ENCODE assay signal across 1 cellular context in the genomic region with DNA sequence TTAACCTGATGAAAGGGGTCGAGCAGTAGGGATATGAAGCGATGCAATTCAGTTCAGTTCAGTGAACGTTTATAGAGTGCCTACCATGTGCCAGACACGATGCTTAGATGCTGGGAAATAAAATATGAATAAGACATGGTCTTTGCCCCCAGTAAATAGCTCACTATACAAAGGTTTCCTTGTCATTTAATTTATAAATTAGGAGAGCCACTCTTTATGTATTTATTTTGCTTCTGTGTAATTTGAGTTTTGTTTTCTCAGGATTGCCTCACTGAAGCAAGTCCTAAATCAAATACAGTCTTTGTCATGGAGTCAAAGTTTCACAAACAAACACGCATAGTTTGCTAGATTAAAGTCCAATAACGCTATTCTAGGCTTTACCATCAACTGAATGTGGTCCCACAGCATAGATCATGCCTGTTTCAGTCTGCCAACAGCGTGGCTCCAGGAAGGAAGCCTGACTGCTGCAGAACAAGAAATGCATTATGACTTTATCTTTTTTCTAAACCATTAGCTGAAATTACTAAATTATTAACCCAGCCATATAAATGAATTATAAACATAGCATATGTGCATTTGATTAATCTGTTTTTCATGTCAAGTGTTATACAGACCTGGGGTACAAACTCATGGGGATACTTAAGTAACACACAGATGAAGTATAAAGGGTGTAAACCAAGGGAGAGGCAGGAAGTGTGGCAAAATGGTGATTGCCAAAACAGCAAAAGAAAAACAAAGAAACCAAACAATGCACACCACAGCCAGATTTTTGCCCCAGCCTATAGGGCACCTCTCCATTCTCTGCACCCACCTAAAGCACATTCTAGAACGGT.
A peak's percentile ranks its signal among the peaks of the same experiment; 100 is the strongest.
TF ChIP-seq lines count a peak whose summit lies in the region.

No MANE protein-coding gene starts in this region.

TF ChIP-seq in HepG2, 621 proteins besides CTCF, POLR2A, EP300 and RAD21 (continued from another document and continues in another):
- TF ChIP-seq, protein P1, sequence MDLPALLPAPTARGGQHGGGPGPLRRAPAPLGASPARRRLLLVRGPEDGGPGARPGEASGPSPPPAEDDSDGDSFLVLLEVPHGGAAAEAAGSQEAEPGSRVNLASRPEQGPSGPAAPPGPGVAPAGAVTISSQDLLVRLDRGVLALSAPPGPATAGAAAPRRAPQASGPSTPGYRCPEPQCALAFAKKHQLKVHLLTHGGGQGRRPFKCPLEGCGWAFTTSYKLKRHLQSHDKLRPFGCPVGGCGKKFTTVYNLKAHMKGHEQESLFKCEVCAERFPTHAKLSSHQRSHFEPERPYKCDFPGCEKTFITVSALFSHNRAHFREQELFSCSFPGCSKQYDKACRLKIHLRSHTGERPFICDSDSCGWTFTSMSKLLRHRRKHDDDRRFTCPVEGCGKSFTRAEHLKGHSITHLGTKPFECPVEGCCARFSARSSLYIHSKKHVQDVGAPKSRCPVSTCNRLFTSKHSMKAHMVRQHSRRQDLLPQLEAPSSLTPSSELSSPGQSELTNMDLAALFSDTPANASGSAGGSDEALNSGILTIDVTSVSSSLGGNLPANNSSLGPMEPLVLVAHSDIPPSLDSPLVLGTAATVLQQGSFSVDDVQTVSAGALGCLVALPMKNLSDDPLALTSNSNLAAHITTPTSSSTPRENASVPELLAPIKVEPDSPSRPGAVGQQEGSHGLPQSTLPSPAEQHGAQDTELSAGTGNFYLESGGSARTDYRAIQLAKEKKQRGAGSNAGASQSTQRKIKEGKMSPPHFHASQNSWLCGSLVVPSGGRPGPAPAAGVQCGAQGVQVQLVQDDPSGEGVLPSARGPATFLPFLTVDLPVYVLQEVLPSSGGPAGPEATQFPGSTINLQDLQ (CRISPR knock-in tag; IDR thresholded peaks at IDR 0.05): no peak
- TF ChIP-seq SOX6 (IDR thresholded peaks at IDR 0.05) (no peak), SOX6 (CRISPR knock-in tag; IDR thresholded peaks at IDR 0.05) (peak; percentile 99), CHD4 (IDR thresholded peaks at IDR 0.05; ENCODE audit: borderline replicate concordance, low read length) (peak; percentile 69; the same call in 1 of the 2 replicates), ZNF337 (CRISPR knock-in tag; IDR thresholded peaks at IDR 0.05; ENCODE audit: borderline replicate concordance, low read depth) (no peak), ATRX (CRISPR knock-in tag; IDR thresholded peaks at IDR 0.05; ENCODE audit: borderline replicate concordance) (no peak), POLR2AphosphoS2 (IDR thresholded peaks at IDR 0.05; ENCODE audit: low read depth, low read length) (no peak), NCOA1 (CRISPR knock-in tag; IDR thresholded peaks at IDR 0.05) (peak; percentile 96), ZNF879 (CRISPR knock-in tag; IDR thresholded peaks at IDR 0.05) (no peak), FOXA1 (IDR thresholded peaks at IDR 0.05) (peak; percentile 94), FOXA1 (CRISPR knock-in tag; IDR thresholded peaks at IDR 0.05) (peak; percentile 96), ZNF547 (CRISPR knock-in tag; IDR thresholded peaks at IDR 0.05) (no peak), PLRG1 (conservative IDR thresholded peaks at IDR 0.05) (no peak), EHMT2 (IDR thresholded peaks at IDR 0.05; ENCODE audit: borderline replicate concordance, low read depth, low read length) (peak; percentile 28; the same call in 1 of the 2 replicates), NPAS2 (CRISPR knock-in tag; IDR thresholded peaks at IDR 0.05; ENCODE audit: borderline replicate concordance) (no peak), HES4 (CRISPR knock-in tag; IDR thresholded peaks at IDR 0.05; ENCODE audit: borderline replicate concordance) (no peak), ZNF17 (CRISPR knock-in tag; IDR thresholded peaks at IDR 0.05) (0 out of 2 replicates have a peak, but pooled peaks have one; percentile 77), ZNF589 (CRISPR knock-in tag; conservative IDR thresholded peaks at IDR 0.05) (0 out of 2 replicates have a peak, but pooled peaks have one; percentile 44), BCL3 (CRISPR knock-in tag; IDR thresholded peaks at IDR 0.05) (peak; percentile 51; the same call in 1 of the 2 replicates), ZNF883 (CRISPR knock-in tag; IDR thresholded peaks at IDR 0.05; ENCODE audit: not compliant biosample characterization) (no peak), RORA (CRISPR knock-in tag; IDR thresholded peaks at IDR 0.05) (peak; percentile 96; the same call in 1 of the 2 replicates), TAF15 (IDR thresholded peaks at IDR 0.05; ENCODE audit: low read depth, low read length, poor library complexity, severe bottlenecking) (no peak), ZNF207 (IDR thresholded peaks at IDR 0.05; ENCODE audit: borderline replicate concordance) (no peak), ZNF335 (CRISPR knock-in tag; IDR thresholded peaks at IDR 0.05) (peak; percentile 55; the same call in 1 of the 2 replicates), ZNF234 (CRISPR knock-in tag; conservative IDR thresholded peaks at IDR 0.05) (no peak), ZFX (CRISPR knock-in tag; IDR thresholded peaks at IDR 0.05; ENCODE audit: low read depth) (peak; percentile 23; the same call in 1 of the 2 replicates), HNRNPL (IDR thresholded peaks at IDR 0.05; ENCODE audit: low read depth, low read length) (no peak), ZNF382 (CRISPR knock-in tag; IDR thresholded peaks at IDR 0.05; ENCODE audit: borderline replicate concordance) (no peak), ZNF740 (CRISPR knock-in tag; IDR thresholded peaks at IDR 0.05) (no peak), GATAD1 (CRISPR knock-in tag; IDR thresholded peaks at IDR 0.05) (peak; percentile 52; the same call in 1 of the 2 replicates), ZNF138 (CRISPR knock-in tag; IDR thresholded peaks at IDR 0.05; ENCODE audit: low read depth) (no peak), FOXJ3 (CRISPR knock-in tag; IDR thresholded peaks at IDR 0.05; ENCODE audit: borderline replicate concordance) (peak; percentile 99), SOX5 (CRISPR knock-in tag; IDR thresholded peaks at IDR 0.05; ENCODE audit: borderline replicate concordance) (peak; percentile 97), SKI (IDR thresholded peaks at IDR 0.05; ENCODE audit: partially characterized antibody) (peak; percentile 89), MATR3 (CRISPR knock-in tag; IDR thresholded peaks at IDR 0.05) (no peak), SNAPC2 (CRISPR knock-in tag; IDR thresholded peaks at IDR 0.05) (no peak)
- TF ChIP-seq, protein P2, sequence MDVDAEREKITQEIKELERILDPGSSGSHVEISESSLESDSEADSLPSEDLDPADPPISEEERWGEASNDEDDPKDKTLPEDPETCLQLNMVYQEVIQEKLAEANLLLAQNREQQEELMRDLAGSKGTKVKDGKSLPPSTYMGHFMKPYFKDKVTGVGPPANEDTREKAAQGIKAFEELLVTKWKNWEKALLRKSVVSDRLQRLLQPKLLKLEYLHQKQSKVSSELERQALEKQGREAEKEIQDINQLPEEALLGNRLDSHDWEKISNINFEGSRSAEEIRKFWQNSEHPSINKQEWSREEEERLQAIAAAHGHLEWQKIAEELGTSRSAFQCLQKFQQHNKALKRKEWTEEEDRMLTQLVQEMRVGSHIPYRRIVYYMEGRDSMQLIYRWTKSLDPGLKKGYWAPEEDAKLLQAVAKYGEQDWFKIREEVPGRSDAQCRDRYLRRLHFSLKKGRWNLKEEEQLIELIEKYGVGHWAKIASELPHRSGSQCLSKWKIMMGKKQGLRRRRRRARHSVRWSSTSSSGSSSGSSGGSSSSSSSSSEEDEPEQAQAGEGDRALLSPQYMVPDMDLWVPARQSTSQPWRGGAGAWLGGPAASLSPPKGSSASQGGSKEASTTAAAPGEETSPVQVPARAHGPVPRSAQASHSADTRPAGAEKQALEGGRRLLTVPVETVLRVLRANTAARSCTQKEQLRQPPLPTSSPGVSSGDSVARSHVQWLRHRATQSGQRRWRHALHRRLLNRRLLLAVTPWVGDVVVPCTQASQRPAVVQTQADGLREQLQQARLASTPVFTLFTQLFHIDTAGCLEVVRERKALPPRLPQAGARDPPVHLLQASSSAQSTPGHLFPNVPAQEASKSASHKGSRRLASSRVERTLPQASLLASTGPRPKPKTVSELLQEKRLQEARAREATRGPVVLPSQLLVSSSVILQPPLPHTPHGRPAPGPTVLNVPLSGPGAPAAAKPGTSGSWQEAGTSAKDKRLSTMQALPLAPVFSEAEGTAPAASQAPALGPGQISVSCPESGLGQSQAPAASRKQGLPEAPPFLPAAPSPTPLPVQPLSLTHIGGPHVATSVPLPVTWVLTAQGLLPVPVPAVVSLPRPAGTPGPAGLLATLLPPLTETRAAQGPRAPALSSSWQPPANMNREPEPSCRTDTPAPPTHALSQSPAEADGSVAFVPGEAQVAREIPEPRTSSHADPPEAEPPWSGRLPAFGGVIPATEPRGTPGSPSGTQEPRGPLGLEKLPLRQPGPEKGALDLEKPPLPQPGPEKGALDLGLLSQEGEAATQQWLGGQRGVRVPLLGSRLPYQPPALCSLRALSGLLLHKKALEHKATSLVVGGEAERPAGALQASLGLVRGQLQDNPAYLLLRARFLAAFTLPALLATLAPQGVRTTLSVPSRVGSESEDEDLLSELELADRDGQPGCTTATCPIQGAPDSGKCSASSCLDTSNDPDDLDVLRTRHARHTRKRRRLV (CRISPR knock-in tag; IDR thresholded peaks at IDR 0.05): no peak
- TF ChIP-seq, protein P3, sequence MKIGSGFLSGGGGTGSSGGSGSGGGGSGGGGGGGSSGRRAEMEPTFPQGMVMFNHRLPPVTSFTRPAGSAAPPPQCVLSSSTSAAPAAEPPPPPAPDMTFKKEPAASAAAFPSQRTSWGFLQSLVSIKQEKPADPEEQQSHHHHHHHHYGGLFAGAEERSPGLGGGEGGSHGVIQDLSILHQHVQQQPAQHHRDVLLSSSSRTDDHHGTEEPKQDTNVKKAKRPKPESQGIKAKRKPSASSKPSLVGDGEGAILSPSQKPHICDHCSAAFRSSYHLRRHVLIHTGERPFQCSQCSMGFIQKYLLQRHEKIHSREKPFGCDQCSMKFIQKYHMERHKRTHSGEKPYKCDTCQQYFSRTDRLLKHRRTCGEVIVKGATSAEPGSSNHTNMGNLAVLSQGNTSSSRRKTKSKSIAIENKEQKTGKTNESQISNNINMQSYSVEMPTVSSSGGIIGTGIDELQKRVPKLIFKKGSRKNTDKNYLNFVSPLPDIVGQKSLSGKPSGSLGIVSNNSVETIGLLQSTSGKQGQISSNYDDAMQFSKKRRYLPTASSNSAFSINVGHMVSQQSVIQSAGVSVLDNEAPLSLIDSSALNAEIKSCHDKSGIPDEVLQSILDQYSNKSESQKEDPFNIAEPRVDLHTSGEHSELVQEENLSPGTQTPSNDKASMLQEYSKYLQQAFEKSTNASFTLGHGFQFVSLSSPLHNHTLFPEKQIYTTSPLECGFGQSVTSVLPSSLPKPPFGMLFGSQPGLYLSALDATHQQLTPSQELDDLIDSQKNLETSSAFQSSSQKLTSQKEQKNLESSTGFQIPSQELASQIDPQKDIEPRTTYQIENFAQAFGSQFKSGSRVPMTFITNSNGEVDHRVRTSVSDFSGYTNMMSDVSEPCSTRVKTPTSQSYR (CRISPR knock-in tag; IDR thresholded peaks at IDR 0.05; ENCODE audit: borderline replicate concordance): peak; percentile 72; the same call in 1 of the 2 replicates
- TF ChIP-seq, protein P4, sequence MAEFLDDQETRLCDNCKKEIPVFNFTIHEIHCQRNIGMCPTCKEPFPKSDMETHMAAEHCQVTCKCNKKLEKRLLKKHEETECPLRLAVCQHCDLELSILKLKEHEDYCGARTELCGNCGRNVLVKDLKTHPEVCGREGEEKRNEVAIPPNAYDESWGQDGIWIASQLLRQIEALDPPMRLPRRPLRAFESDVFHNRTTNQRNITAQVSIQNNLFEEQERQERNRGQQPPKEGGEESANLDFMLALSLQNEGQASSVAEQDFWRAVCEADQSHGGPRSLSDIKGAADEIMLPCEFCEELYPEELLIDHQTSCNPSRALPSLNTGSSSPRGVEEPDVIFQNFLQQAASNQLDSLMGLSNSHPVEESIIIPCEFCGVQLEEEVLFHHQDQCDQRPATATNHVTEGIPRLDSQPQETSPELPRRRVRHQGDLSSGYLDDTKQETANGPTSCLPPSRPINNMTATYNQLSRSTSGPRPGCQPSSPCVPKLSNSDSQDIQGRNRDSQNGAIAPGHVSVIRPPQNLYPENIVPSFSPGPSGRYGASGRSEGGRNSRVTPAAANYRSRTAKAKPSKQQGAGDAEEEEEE (CRISPR knock-in tag; IDR thresholded peaks at IDR 0.05; ENCODE audit: borderline replicate concordance): no peak
- TF ChIP-seq, protein P5, sequence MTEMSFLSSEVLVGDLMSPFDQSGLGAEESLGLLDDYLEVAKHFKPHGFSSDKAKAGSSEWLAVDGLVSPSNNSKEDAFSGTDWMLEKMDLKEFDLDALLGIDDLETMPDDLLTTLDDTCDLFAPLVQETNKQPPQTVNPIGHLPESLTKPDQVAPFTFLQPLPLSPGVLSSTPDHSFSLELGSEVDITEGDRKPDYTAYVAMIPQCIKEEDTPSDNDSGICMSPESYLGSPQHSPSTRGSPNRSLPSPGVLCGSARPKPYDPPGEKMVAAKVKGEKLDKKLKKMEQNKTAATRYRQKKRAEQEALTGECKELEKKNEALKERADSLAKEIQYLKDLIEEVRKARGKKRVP (CRISPR knock-in tag; IDR thresholded peaks at IDR 0.05): peak in 1 of 2 experiments; percentile 93; a peak in 2 of 4 replicates
- TF ChIP-seq, protein P6, sequence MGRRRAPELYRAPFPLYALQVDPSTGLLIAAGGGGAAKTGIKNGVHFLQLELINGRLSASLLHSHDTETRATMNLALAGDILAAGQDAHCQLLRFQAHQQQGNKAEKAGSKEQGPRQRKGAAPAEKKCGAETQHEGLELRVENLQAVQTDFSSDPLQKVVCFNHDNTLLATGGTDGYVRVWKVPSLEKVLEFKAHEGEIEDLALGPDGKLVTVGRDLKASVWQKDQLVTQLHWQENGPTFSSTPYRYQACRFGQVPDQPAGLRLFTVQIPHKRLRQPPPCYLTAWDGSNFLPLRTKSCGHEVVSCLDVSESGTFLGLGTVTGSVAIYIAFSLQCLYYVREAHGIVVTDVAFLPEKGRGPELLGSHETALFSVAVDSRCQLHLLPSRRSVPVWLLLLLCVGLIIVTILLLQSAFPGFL (CRISPR knock-in tag; IDR thresholded peaks at IDR 0.05): no peak
- TF ChIP-seq, protein P7, sequence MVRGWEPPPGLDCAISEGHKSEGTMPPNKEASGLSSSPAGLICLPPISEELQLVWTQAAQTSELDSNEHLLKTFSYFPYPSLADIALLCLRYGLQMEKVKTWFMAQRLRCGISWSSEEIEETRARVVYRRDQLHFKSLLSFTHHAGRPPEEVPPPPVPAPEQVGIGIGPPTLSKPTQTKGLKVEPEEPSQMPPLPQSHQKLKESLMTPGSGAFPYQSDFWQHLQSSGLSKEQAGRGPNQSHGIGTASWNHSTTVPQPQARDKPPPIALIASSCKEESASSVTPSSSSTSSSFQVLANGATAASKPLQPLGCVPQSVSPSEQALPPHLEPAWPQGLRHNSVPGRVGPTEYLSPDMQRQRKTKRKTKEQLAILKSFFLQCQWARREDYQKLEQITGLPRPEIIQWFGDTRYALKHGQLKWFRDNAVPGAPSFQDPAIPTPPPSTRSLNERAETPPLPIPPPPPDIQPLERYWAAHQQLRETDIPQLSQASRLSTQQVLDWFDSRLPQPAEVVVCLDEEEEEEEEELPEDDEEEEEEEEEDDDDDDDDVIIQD (CRISPR knock-in tag; IDR thresholded peaks at IDR 0.05; ENCODE audit: low read depth): peak; percentile 90
